1 cellular context compared by ENCODE assay signal in the genomic region with DNA sequence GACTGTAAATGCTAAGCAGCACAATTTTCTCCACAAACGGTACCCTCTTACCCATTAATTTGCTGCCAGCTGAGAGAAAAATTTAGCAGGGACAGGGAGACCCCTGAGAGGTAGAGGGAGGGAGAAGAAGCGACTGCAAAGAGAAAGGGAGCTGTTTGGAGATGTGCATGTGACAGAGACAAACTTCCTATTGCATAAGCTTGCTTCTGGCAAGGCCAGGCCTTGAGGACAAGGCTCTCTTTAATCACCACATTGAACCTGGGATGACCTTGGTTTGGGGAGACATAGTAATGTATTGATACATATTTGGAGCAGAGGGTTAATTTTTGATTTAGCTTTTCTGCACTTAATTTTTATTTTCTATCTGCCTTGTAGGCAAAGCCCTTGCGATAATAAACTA.
A peak's percentile ranks its signal among the peaks of the same experiment; 100 is the strongest.
TF ChIP-seq lines count a peak whose summit lies in the region.

No MANE protein-coding gene starts in this region.

TF ChIP-seq in K562, 482 proteins besides CTCF, POLR2A, EP300 and RAD21 (continued from another document and continues in another):
- TF ChIP-seq, protein P1, sequence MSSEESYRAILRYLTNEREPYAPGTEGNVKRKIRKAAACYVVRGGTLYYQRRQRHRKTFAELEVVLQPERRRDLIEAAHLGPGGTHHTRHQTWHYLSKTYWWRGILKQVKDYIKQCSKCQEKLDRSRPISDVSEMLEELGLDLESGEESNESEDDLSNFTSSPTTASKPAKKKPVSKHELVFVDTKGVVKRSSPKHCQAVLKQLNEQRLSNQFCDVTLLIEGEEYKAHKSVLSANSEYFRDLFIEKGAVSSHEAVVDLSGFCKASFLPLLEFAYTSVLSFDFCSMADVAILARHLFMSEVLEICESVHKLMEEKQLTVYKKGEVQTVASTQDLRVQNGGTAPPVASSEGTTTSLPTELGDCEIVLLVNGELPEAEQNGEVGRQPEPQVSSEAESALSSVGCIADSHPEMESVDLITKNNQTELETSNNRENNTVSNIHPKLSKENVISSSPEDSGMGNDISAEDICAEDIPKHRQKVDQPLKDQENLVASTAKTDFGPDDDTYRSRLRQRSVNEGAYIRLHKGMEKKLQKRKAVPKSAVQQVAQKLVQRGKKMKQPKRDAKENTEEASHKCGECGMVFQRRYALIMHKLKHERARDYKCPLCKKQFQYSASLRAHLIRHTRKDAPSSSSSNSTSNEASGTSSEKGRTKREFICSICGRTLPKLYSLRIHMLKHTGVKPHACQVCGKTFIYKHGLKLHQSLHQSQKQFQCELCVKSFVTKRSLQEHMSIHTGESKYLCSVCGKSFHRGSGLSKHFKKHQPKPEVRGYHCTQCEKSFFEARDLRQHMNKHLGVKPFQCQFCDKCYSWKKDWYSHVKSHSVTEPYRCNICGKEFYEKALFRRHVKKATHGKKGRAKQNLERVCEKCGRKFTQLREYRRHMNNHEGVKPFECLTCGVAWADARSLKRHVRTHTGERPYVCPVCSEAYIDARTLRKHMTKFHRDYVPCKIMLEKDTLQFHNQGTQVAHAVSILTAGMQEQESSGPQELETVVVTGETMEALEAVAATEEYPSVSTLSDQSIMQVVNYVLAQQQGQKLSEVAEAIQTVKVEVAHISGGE (CRISPR knock-in tag; IDR thresholded peaks at IDR 0.05), result no peak
- TF ChIP-seq CEBPB (tag; IDR thresholded peaks at IDR 0.05) (peak; percentile 87), C11orf30 (IDR thresholded peaks at IDR 0.05; ENCODE audit: low read depth) (no peak), ARID2 (IDR thresholded peaks at IDR 0.05) (no peak), ZNF263 (CRISPR knock-in tag; IDR thresholded peaks at IDR 0.05; ENCODE audit: borderline replicate concordance) (no peak), CEBPG (CRISPR knock-in tag; IDR thresholded peaks at IDR 0.05) (peak; percentile 67), CEBPG (tag; conservative IDR thresholded peaks at IDR 0.05 in 1 of 2, IDR thresholded peaks at IDR 0.05 in 1 of 2) (peak; percentile 80), SRF (CRISPR knock-in tag; IDR thresholded peaks at IDR 0.05) (no peak), CREB1 (IDR thresholded peaks at IDR 0.05) (no peak), CREB1 (CRISPR knock-in tag; IDR thresholded peaks at IDR 0.05) (no peak), SMARCE1 (IDR thresholded peaks at IDR 0.05) (no peak), ZNF316 (IDR thresholded peaks at IDR 0.05) (no peak), BRF1 (IDR thresholded peaks at IDR 0.05; ENCODE audit: borderline replicate concordance, extremely low read depth, insufficient read length) (no peak), ZNF253 (CRISPR knock-in tag; conservative IDR thresholded peaks at IDR 0.05) (no peak), ELF1 (tag; IDR thresholded peaks at IDR 0.05) (no peak)
- TF ChIP-seq, protein P2, sequence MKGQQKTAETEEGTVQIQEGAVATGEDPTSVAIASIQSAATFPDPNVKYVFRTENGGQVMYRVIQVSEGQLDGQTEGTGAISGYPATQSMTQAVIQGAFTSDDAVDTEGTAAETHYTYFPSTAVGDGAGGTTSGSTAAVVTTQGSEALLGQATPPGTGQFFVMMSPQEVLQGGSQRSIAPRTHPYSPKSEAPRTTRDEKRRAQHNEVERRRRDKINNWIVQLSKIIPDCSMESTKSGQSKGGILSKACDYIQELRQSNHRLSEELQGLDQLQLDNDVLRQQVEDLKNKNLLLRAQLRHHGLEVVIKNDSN (CRISPR knock-in tag; IDR thresholded peaks at IDR 0.05), result no peak
- TF ChIP-seq, protein P3, sequence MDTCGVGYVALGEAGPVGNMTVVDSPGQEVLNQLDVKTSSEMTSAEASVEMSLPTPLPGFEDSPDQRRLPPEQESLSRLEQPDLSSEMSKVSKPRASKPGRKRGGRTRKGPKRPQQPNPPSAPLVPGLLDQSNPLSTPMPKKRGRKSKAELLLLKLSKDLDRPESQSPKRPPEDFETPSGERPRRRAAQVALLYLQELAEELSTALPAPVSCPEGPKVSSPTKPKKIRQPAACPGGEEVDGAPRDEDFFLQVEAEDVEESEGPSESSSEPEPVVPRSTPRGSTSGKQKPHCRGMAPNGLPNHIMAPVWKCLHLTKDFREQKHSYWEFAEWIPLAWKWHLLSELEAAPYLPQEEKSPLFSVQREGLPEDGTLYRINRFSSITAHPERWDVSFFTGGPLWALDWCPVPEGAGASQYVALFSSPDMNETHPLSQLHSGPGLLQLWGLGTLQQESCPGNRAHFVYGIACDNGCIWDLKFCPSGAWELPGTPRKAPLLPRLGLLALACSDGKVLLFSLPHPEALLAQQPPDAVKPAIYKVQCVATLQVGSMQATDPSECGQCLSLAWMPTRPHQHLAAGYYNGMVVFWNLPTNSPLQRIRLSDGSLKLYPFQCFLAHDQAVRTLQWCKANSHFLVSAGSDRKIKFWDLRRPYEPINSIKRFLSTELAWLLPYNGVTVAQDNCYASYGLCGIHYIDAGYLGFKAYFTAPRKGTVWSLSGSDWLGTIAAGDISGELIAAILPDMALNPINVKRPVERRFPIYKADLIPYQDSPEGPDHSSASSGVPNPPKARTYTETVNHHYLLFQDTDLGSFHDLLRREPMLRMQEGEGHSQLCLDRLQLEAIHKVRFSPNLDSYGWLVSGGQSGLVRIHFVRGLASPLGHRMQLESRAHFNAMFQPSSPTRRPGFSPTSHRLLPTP (IDR thresholded peaks at IDR 0.05; ENCODE audit: borderline replicate concordance, extremely low read depth, insufficient read length), result no peak
- TF ChIP-seq, protein P4, sequence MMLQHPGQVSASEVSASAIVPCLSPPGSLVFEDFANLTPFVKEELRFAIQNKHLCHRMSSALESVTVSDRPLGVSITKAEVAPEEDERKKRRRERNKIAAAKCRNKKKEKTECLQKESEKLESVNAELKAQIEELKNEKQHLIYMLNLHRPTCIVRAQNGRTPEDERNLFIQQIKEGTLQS (IDR thresholded peaks at IDR 0.05), result peak; percentile 58; the same call in 1 of the 2 replicates
- TF ChIP-seq, protein P4 (CRISPR knock-in tag; conservative IDR thresholded peaks at IDR 0.05), result no peak
- TF ChIP-seq, protein P5, sequence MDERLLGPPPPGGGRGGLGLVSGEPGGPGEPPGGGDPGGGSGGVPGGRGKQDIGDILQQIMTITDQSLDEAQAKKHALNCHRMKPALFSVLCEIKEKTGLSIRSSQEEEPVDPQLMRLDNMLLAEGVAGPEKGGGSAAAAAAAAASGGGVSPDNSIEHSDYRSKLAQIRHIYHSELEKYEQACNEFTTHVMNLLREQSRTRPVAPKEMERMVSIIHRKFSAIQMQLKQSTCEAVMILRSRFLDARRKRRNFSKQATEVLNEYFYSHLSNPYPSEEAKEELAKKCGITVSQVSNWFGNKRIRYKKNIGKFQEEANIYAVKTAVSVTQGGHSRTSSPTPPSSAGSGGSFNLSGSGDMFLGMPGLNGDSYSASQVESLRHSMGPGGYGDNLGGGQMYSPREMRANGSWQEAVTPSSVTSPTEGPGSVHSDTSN (CRISPR knock-in tag; IDR thresholded peaks at IDR 0.05; ENCODE audit: low read depth), result no peak
- TF ChIP-seq, protein P5 (tag; conservative IDR thresholded peaks at IDR 0.05; ENCODE audit: low read depth), result peak; percentile 78
- TF ChIP-seq, protein P6, sequence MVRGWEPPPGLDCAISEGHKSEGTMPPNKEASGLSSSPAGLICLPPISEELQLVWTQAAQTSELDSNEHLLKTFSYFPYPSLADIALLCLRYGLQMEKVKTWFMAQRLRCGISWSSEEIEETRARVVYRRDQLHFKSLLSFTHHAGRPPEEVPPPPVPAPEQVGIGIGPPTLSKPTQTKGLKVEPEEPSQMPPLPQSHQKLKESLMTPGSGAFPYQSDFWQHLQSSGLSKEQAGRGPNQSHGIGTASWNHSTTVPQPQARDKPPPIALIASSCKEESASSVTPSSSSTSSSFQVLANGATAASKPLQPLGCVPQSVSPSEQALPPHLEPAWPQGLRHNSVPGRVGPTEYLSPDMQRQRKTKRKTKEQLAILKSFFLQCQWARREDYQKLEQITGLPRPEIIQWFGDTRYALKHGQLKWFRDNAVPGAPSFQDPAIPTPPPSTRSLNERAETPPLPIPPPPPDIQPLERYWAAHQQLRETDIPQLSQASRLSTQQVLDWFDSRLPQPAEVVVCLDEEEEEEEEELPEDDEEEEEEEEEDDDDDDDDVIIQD (CRISPR knock-in tag; IDR thresholded peaks at IDR 0.05), result no peak
- TF ChIP-seq, protein P7, sequence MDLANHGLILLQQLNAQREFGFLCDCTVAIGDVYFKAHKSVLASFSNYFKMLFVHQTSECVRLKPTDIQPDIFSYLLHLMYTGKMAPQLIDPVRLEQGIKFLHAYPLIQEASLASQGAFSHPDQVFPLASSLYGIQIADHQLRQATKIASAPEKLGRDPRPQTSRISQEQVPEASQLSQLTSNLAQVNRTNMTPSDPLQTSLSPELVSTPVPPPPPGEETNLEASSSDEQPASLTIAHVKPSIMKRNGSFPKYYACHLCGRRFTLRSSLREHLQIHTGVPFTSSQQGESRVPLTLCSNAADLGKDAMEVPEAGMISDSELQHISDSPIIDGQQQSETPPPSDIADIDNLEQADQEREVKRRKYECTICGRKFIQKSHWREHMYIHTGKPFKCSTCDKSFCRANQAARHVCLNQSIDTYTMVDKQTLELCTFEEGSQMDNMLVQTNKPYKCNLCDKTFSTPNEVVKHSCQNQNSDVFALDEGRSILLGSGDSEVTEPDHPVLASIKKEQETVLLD (IDR thresholded peaks at IDR 0.05), result no peak
- TF ChIP-seq, protein P8, sequence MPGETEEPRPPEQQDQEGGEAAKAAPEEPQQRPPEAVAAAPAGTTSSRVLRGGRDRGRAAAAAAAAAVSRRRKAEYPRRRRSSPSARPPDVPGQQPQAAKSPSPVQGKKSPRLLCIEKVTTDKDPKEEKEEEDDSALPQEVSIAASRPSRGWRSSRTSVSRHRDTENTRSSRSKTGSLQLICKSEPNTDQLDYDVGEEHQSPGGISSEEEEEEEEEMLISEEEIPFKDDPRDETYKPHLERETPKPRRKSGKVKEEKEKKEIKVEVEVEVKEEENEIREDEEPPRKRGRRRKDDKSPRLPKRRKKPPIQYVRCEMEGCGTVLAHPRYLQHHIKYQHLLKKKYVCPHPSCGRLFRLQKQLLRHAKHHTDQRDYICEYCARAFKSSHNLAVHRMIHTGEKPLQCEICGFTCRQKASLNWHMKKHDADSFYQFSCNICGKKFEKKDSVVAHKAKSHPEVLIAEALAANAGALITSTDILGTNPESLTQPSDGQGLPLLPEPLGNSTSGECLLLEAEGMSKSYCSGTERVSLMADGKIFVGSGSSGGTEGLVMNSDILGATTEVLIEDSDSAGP (CRISPR knock-in tag; IDR thresholded peaks at IDR 0.05), result no peak
- TF ChIP-seq, protein P9, sequence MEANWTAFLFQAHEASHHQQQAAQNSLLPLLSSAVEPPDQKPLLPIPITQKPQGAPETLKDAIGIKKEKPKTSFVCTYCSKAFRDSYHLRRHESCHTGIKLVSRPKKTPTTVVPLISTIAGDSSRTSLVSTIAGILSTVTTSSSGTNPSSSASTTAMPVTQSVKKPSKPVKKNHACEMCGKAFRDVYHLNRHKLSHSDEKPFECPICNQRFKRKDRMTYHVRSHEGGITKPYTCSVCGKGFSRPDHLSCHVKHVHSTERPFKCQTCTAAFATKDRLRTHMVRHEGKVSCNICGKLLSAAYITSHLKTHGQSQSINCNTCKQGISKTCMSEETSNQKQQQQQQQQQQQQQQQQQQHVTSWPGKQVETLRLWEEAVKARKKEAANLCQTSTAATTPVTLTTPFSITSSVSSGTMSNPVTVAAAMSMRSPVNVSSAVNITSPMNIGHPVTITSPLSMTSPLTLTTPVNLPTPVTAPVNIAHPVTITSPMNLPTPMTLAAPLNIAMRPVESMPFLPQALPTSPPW (CRISPR knock-in tag; IDR thresholded peaks at IDR 0.05), result no peak
- TF ChIP-seq, protein P10, sequence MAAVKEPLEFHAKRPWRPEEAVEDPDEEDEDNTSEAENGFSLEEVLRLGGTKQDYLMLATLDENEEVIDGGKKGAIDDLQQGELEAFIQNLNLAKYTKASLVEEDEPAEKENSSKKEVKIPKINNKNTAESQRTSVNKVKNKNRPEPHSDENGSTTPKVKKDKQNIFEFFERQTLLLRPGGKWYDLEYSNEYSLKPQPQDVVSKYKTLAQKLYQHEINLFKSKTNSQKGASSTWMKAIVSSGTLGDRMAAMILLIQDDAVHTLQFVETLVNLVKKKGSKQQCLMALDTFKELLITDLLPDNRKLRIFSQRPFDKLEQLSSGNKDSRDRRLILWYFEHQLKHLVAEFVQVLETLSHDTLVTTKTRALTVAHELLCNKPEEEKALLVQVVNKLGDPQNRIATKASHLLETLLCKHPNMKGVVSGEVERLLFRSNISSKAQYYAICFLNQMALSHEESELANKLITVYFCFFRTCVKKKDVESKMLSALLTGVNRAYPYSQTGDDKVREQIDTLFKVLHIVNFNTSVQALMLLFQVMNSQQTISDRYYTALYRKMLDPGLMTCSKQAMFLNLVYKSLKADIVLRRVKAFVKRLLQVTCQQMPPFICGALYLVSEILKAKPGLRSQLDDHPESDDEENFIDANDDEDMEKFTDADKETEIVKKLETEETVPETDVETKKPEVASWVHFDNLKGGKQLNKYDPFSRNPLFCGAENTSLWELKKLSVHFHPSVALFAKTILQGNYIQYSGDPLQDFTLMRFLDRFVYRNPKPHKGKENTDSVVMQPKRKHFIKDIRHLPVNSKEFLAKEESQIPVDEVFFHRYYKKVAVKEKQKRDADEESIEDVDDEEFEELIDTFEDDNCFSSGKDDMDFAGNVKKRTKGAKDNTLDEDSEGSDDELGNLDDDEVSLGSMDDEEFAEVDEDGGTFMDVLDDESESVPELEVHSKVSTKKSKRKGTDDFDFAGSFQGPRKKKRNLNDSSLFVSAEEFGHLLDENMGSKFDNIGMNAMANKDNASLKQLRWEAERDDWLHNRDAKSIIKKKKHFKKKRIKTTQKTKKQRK (IDR thresholded peaks at IDR 0.05; ENCODE audit: borderline replicate concordance, low read depth, low read length), result no peak
- TF ChIP-seq, protein P11, sequence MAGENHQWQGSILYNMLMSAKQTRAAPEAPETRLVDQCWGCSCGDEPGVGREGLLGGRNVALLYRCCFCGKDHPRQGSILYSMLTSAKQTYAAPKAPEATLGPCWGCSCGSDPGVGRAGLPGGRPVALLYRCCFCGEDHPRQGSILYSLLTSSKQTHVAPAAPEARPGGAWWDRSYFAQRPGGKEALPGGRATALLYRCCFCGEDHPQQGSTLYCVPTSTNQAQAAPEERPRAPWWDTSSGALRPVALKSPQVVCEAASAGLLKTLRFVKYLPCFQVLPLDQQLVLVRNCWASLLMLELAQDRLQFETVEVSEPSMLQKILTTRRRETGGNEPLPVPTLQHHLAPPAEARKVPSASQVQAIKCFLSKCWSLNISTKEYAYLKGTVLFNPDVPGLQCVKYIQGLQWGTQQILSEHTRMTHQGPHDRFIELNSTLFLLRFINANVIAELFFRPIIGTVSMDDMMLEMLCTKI (IDR thresholded peaks at IDR 0.05; ENCODE audit: partially characterized antibody), result no peak
